In the genomic region with DNA sequence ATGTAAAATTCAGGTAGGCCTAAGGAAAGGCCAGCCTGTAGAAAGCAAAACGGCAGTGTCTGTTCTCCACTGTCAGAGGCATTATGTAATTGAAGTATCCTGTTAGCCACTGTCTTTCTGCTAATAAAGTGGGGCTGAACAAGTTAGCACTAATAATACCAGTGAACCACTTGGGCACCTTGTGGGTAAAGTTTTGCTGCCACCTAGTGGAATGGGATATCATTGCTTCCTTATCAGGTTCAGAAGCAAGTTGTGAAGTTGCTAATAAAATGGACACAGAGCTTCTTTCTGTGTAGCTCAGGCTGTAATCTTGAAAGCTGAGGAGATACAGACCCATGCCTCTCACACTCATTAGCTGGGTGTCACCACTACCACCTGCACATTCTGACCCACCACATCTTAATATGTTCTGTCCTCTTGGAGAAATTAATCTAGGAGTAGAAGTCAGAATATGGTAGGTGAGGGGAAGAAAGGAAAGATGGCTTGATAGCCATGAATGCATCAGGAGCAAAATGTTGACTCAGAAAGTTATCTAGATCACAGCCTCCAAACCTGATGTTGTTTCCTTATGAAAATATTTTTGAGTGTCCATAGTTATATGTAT, we compare ENCODE assay signal across 1 cellular context.
TF ChIP-seq lines count a peak whose summit lies in the region.

No MANE protein-coding gene starts in this region.

TF ChIP-seq in GM12878, 131 proteins besides CTCF, POLR2A, EP300 and RAD21 (continued from another document):
- TF ChIP-seq, protein P1, sequence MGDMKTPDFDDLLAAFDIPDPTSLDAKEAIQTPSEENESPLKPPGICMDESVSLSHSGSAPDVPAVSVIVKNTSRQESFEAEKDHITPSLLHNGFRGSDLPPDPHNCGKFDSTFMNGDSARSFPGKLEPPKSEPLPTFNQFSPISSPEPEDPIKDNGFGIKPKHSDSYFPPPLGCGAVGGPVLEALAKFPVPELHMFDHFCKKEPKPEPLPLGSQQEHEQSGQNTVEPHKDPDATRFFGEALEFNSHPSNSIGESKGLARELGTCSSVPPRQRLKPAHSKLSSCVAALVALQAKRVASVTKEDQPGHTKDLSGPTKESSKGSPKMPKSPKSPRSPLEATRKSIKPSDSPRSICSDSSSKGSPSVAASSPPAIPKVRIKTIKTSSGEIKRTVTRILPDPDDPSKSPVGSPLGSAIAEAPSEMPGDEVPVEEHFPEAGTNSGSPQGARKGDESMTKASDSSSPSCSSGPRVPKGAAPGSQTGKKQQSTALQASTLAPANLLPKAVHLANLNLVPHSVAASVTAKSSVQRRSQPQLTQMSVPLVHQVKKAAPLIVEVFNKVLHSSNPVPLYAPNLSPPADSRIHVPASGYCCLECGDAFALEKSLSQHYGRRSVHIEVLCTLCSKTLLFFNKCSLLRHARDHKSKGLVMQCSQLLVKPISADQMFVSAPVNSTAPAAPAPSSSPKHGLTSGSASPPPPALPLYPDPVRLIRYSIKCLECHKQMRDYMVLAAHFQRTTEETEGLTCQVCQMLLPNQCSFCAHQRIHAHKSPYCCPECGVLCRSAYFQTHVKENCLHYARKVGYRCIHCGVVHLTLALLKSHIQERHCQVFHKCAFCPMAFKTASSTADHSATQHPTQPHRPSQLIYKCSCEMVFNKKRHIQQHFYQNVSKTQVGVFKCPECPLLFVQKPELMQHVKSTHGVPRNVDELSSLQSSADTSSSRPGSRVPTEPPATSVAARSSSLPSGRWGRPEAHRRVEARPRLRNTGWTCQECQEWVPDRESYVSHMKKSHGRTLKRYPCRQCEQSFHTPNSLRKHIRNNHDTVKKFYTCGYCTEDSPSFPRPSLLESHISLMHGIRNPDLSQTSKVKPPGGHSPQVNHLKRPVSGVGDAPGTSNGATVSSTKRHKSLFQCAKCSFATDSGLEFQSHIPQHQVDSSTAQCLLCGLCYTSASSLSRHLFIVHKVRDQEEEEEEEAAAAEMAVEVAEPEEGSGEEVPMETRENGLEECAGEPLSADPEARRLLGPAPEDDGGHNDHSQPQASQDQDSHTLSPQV (IDR thresholded peaks at IDR 0.05): 0 out of 2 replicates have a peak, but pooled peaks have one; percentile 10
- TF ChIP-seq POU2F2 (IDR thresholded peaks at IDR 0.05; ENCODE audit: borderline replicate concordance, low read depth, low read length) (no peak), FOXM1 (IDR thresholded peaks at IDR 0.05; ENCODE audit: low read depth, low read length) (no peak)
